ENCODE assay signal across 1 cellular context in genomic region chr7:80139179-80139578, GRCh38.
TF ChIP-seq lines count a peak whose summit lies in the region.

No MANE protein-coding gene starts in this region.

TF ChIP-seq in HCT116, 20 proteins besides CTCF, POLR2A, EP300 and RAD21 (continued from another document):
- no peak for TF ChIP-seq ZBTB33 (IDR thresholded peaks at IDR 0.05; ENCODE audit: extremely low read depth, insufficient replicate concordance, low read length)
- TF ChIP-seq FOSL1 (IDR thresholded peaks at IDR 0.05; ENCODE audit: low read depth) = no peak
- TF ChIP-seq EZH2 (IDR thresholded peaks at IDR 0.05) = no peak
- TF ChIP-seq EGR1 (IDR thresholded peaks at IDR 0.05; ENCODE audit: low read depth) = no peak
- no peak for TF ChIP-seq CEBPB (IDR thresholded peaks at IDR 0.05; ENCODE audit: low read depth)
- TF ChIP-seq SP1 (IDR thresholded peaks at IDR 0.05; ENCODE audit: low read depth) = no peak
- no peak for TF ChIP-seq ATF3 (IDR thresholded peaks at IDR 0.05)
- TF ChIP-seq YY1 (IDR thresholded peaks at IDR 0.05; ENCODE audit: extremely low read depth, insufficient replicate concordance, low read depth, low read length) = no peak
- TF ChIP-seq TCF7L2 (IDR thresholded peaks at IDR 0.05; ENCODE audit: borderline replicate concordance, extremely low read depth, insufficient read depth, insufficient read length) = no peak
- TF ChIP-seq CBX3 (IDR thresholded peaks at IDR 0.05; ENCODE audit: low read depth) = no peak
